In genomic region chr3:176090727-176091126, GRCh38 we compare ENCODE assay signal across 25 cellular contexts.
"Had no signal": no experiment of that assay in that cellular context is flagged by ENCODE, and none has a peak within 500 bp of the region (broad histone marks: within the 10 kb centered on the region; RNA-seq: fewer than 3 reads in every experiment).

No MANE protein-coding gene starts in this region.

- H3K4me1 ChIP-seq: left ventricle myocardium inferior, neural progenitor cell, right atrium auricular region, stomach, suprapubic skin, upper lobe of left lung, vagina had no signal

- H3K9me3 ChIP-seq: ovary, right lobe of liver, suprapubic skin, upper lobe of left lung, vagina had no signal

- H3K9ac ChIP-seq: neural progenitor cell had no signal

- H3K27ac ChIP-seq: left ventricle myocardium inferior, neural progenitor cell, neutrophil, ovary, right atrium auricular region, right lobe of liver, stomach, suprapubic skin, tibial nerve, upper lobe of left lung, vagina had no signal

- H3K4me3 ChIP-seq: left ventricle myocardium inferior, lung, neural progenitor cell, ovary, right atrium auricular region, right lobe of liver, smooth muscle cell, stomach, suprapubic skin, tibial nerve, upper lobe of left lung, vagina had no signal

- H3K36me3 ChIP-seq: left ventricle myocardium inferior, neural progenitor cell, neutrophil, ovary, right atrium auricular region, right lobe of liver, stomach, suprapubic skin, tibial nerve, upper lobe of left lung, vagina had no signal

- DNase-seq: hypothalamus; immature natural killer cell; left ventricle myocardium inferior; mesendoderm; naive B cell; natural killer cell; nephron progenitor cell; occipital lobe; ovary; right lobe of liver; stimulated activated CD4-positive, alpha-beta T cell treated with anti-CD3 and anti-CD28 coated beads, Interleukin-1b, Interleukin-23, amount 100 ng/mL, for 48 hours; stimulated activated CD4-positive, alpha-beta T cell treated with anti-CD3 and anti-CD28 coated beads, Interleukin-2, amount 100 ng/mL, for 48 hours; stimulated activated CD4-positive, alpha-beta T cell treated with anti-CD3 and anti-CD28 coated beads, Interleukin-4, amount 100 ng/mL, for 4 hours; stimulated activated naive B cell treated with anti-CD40 and anti-IgM and Interleukin-4, amounts not matched to agents 10 μg/mL and 1 μg/mL and 100 μg/mL, for 72 hours; stimulated activated naive CD8-positive, alpha-beta T cell treated with anti-CD3 and anti-CD28 coated beads, Interleukin-15, Interleukin-2, amounts not matched to agents 100 U/mL and 50 U/mL, for 24 hours; stomach; upper lobe of left lung had no signal

- H3K27me3 ChIP-seq: neural progenitor cell, neutrophil, ovary, right atrium auricular region, right lobe of liver, stomach, suprapubic skin, tibial nerve, upper lobe of left lung, vagina had no signal

- H2AFZ ChIP-seq: neural progenitor cell had no signal

- H3K4me2 ChIP-seq: neural progenitor cell, smooth muscle cell had no signal

- ATAC-seq: natural killer cell; right lobe of liver; stimulated activated naive B cell treated with anti-CD40 and anti-IgM and Interleukin-4, amounts not matched to agents 10 μg/mL and 1 μg/mL and 100 μg/mL, for 72 hours; stimulated activated naive CD8-positive, alpha-beta T cell treated with anti-CD3 and anti-CD28 coated beads, Interleukin-15, Interleukin-2, amounts not matched to agents 100 U/mL and 50 U/mL, for 24 hours had no signal
